In genomic region chr18:500556-501405, GRCh38 we compare ENCODE assay signal across 8 cellular contexts. TPM values are rescaled to one million over a fixed set of nuclear protein-coding genes. Genes with fewer than 3 reads are reported as not detected.
DNase-seq lines count a peak whose midpoint lies in the region; ATAC-seq and TF ChIP-seq lines count a peak whose summit lies in the region.

Gene COLEC12, minus strand, starts transcription at chr18:500701. Its CDS starts 187 bp downstream, at chr18:500514.

- DNase-seq in GM13977 (ENCODE audit: low spot score) (peak; percentile 31), hepatocyte (ENCODE audit: low spot score) (peak; percentile 68), gastrocnemius medialis (no peak)
- DNase-seq in activated T-helper 2 cell treated with anti-CD3 and anti-CD28 coated beads, Interferon-gamma antibody, Interleukin-2, Interleukin-4, amounts not matched to agents 10 μg/mL and 5 μg/mL and 100 μg/mL, durations not matched to agents 14 hours and 24 hours and 36 hours (ENCODE audit: low spot score): no peak
- DNase-seq in effector memory CD8-positive, alpha-beta T cell: no peak
- DNase-seq in activated CD4-positive, CD25-positive, alpha-beta regulatory T cell treated with anti-CD3 and anti-CD28 coated beads, Interleukin-2, amount 50 U/mL, for 72 hours: no peak

- in situ Hi-C loops in GM13977 (cut with MboI; ENCODE audit: low pct_unique_long_range_greater_than_20kb, low sequenced_read_pairs, unreplicated experiment) (no loop called here), gastrocnemius medialis (cut with MboI; ENCODE audit: low sequenced_read_pairs in 4 of 4) (loop anchor here in 2 of 4 donors (25.0 kb wide), 1 partner anchor 112 kb away; no protein-coding TSS in a partner anchor)

- H3K36me3 ChIP-seq in hepatocyte (replicated peaks; ENCODE audit: insufficient read depth, low read depth) (no peaks in the 10 kb centered on the region), gastrocnemius medialis (no peaks in the 10 kb centered on the region)

- H3K4me3 ChIP-seq in hepatocyte (peak within 1 kb of the TSS; percentile 79), gastrocnemius medialis (peak within 1 kb of the TSS; percentile 38 to 50 (median 42))

- peak within 1 kb of the TSS; percentile 84 for H2AFZ ChIP-seq in hepatocyte

- no peak for ATAC-seq in gastrocnemius medialis
- no peak for ATAC-seq in GM19351 (IDR thresholded peaks at IDR 0.05; ENCODE audit: unreplicated experiment)
- no peak for ATAC-seq in effector memory CD8-positive, alpha-beta T cell (replicated peaks)
- ATAC-seq in GM19463 (IDR thresholded peaks at IDR 0.05; ENCODE audit: unreplicated experiment): no peak

- no peaks in the 10 kb centered on the region for H3K9me2 ChIP-seq in hepatocyte (replicated peaks; ENCODE audit: insufficient read depth)

- peaks cover 20% of the 10 kb centered on the region for H3K79me2 ChIP-seq in hepatocyte

- H3K4me1 ChIP-seq in hepatocyte (ENCODE audit: insufficient read depth) (peaks cover 8% of the 10 kb centered on the region), gastrocnemius medialis (no peaks in the 10 kb centered on the region)

- WGBS in hepatocyte (ENCODE audit: low lambda C conversion rate, missing lambda C conversion rate): 5% methylated on average over 33 of the region's 90 CpGs

- H3K27me3 ChIP-seq in hepatocyte: peaks cover 34% of the 10 kb centered on the region
- peaks cover 15 to 23% (median 18%) of the 10 kb centered on the region in 3 donors for H3K27me3 ChIP-seq in gastrocnemius medialis

- peak within 1 kb of the TSS; percentile 26 for H3K4me3 Mint-ChIP-seq in activated T-helper 2 cell treated with anti-CD3 and anti-CD28 coated beads, Interferon-gamma antibody, Interleukin-2, Interleukin-4, amounts not matched to agents 10 μg/mL and 5 μg/mL and 100 μg/mL, durations not matched to agents 14 hours and 24 hours and 36 hours (ENCODE audit: low read depth)
- H3K4me3 Mint-ChIP-seq in effector memory CD8-positive, alpha-beta T cell: peak within 1 kb of the TSS in 1 of 2 donors; percentile 38

- H3K4me1 Mint-ChIP-seq in activated T-helper 2 cell treated with anti-CD3 and anti-CD28 coated beads, Interferon-gamma antibody, Interleukin-2, Interleukin-4, amounts not matched to agents 10 μg/mL and 5 μg/mL and 100 μg/mL, durations not matched to agents 14 hours and 24 hours and 36 hours (ENCODE audit: low read depth): peaks cover 1% of the 10 kb centered on the region
- H3K4me1 Mint-ChIP-seq in effector memory CD8-positive, alpha-beta T cell (ENCODE audit: low read depth in 2 of 2): peaks cover 0 to 4% of the 10 kb centered on the region in 2 donors

- H3K9me3 Mint-ChIP-seq in activated T-helper 2 cell treated with anti-CD3 and anti-CD28 coated beads, Interferon-gamma antibody, Interleukin-2, Interleukin-4, amounts not matched to agents 10 μg/mL and 5 μg/mL and 100 μg/mL, durations not matched to agents 14 hours and 24 hours and 36 hours: no peaks in the 10 kb centered on the region
- H3K9me3 Mint-ChIP-seq in effector memory CD8-positive, alpha-beta T cell: no peaks in the 10 kb centered on the region

- no peaks in the 10 kb centered on the region for H3K9me3 ChIP-seq in hepatocyte (ENCODE audit: low read depth)
- H3K9me3 ChIP-seq in gastrocnemius medialis: no peaks in the 10 kb centered on the region

- intact Hi-C loops in activated T-helper 2 cell treated with anti-CD3 and anti-CD28 coated beads, Interferon-gamma antibody, Interleukin-2, Interleukin-4, amounts not matched to agents 10 μg/mL and 5 μg/mL and 100 μg/mL, durations not matched to agents 14 hours and 24 hours and 36 hours (cut with micrococcal nuclease): no loop called here
- intact Hi-C loops in gastrocnemius medialis (cut with DNase I; ENCODE audit: low total_unique reads): no loop called here

- H3K36me3 Mint-ChIP-seq in activated T-helper 2 cell treated with anti-CD3 and anti-CD28 coated beads, Interferon-gamma antibody, Interleukin-2, Interleukin-4, amounts not matched to agents 10 μg/mL and 5 μg/mL and 100 μg/mL, durations not matched to agents 14 hours and 24 hours and 36 hours (ENCODE audit: low read depth): no peaks in the 10 kb centered on the region
- H3K36me3 Mint-ChIP-seq in effector memory CD8-positive, alpha-beta T cell (ENCODE audit: insufficient read depth): no peaks in the 10 kb centered on the region

- TF ChIP-seq CTCF in GM13977 (IDR thresholded peaks at IDR 0.05; ENCODE audit: extremely low read depth, insufficient read depth, missing control alignments): no peak
- no peak for TF ChIP-seq CTCF in hepatocyte (IDR thresholded peaks at IDR 0.05; ENCODE audit: poor library complexity)
- no peak for TF ChIP-seq CTCF in gastrocnemius medialis (IDR thresholded peaks at IDR 0.05 in 4 of 5, conservative IDR thresholded peaks at IDR 0.05 in 1 of 5)

- no peak within 1 kb of the TSS for H3K27ac Mint-ChIP-seq in activated T-helper 2 cell treated with anti-CD3 and anti-CD28 coated beads, Interferon-gamma antibody, Interleukin-2, Interleukin-4, amounts not matched to agents 10 μg/mL and 5 μg/mL and 100 μg/mL, durations not matched to agents 14 hours and 24 hours and 36 hours
- H3K27ac Mint-ChIP-seq in effector memory CD8-positive, alpha-beta T cell: no peak within 1 kb of the TSS

- peak in 1 of 2 donors; percentile 13 for TF ChIP-seq POLR2A in gastrocnemius medialis (IDR thresholded peaks at IDR 0.05)

- H3K4me2 ChIP-seq in hepatocyte: peak within 1 kb of the TSS; percentile 94

- H3K27me3 Mint-ChIP-seq in activated T-helper 2 cell treated with anti-CD3 and anti-CD28 coated beads, Interferon-gamma antibody, Interleukin-2, Interleukin-4, amounts not matched to agents 10 μg/mL and 5 μg/mL and 100 μg/mL, durations not matched to agents 14 hours and 24 hours and 36 hours (ENCODE audit: low read depth): peaks cover 51% of the 10 kb centered on the region
- peaks cover 46 to 47% of the 10 kb centered on the region in 2 donors for H3K27me3 Mint-ChIP-seq in effector memory CD8-positive, alpha-beta T cell

- no peaks in the 10 kb centered on the region for H4K20me1 ChIP-seq in hepatocyte (ENCODE audit: insufficient read depth, poor library complexity, severe bottlenecking)

- H3K27ac ChIP-seq in hepatocyte: peak within 1 kb of the TSS; percentile 40
- H3K27ac ChIP-seq in gastrocnemius medialis: peak within 1 kb of the TSS in 1 of 4 donors; percentile 10

RNA-seq across cellular contexts. Expression of gene COLEC12, which starts in this region (rescaled TPM):
- total RNA-seq in activated T-helper 2 cell treated with anti-CD3 and anti-CD28 coated beads, Interferon-gamma antibody, Interleukin-2, Interleukin-4, amounts not matched to agents 10 μg/mL and 5 μg/mL and 100 μg/mL, durations not matched to agents 14 hours and 24 hours and 36 hours: not detected in 2 replicates
- total RNA-seq in hepatocyte (21.2 and 23.2 TPM in 2 replicates), gastrocnemius medialis (1 to 10 TPM in 3 of 4 donors, under 1 TPM in 1; 0.97 to 6.1 (median 5.1) TPM)
- polyA plus RNA-seq in hepatocyte: 28.3 and 33.3 TPM in 2 replicates

Comparison
In these comparisons a context has a peak if more than half of its experiments do, and no peak if none do; other contexts are left out.
1. DNase-seq: peak in GM13977 (single experiment) and hepatocyte (single experiment); none in activated T-helper 2 cell treated with anti-CD3 and anti-CD28 coated beads, Interferon-gamma antibody, Interleukin-2, Interleukin-4, amounts not matched to agents 10 μg/mL and 5 μg/mL and 100 μg/mL, durations not matched to agents 14 hours and 24 hours and 36 hours (single experiment), gastrocnemius medialis (0 of 2), effector memory CD8-positive, alpha-beta T cell (0 of 3) and activated CD4-positive, CD25-positive, alpha-beta regulatory T cell treated with anti-CD3 and anti-CD28 coated beads, Interleukin-2, amount 50 U/mL, for 72 hours (single experiment).